In genomic region chr3:69160525-69160924, GRCh38 we compare ENCODE assay signal across 14 cellular contexts. TPM values are rescaled to one million over a fixed set of nuclear protein-coding genes. Genes with fewer than 3 reads are reported as not detected.
DNase-seq lines count a peak whose midpoint lies in the region; ATAC-seq and TF ChIP-seq lines count a peak whose summit lies in the region.
"Had no signal": no experiment of that assay in that cellular context is flagged by ENCODE, and none has a peak within 500 bp of the region (broad histone marks: within the 10 kb centered on the region; RNA-seq: fewer than 3 reads in every experiment).

No MANE protein-coding gene starts in this region.

- intact Hi-C loops in natural killer cell (cut with micrococcal nuclease), result no loop called here

- TF ChIP-seq CTCF in natural killer cell (IDR thresholded peaks at IDR 0.05), result no peak

- no peak overlapping the region for H3K4me3 Mint-ChIP-seq in activated CD8-positive, alpha-beta memory T cell treated with anti-CD3 and anti-CD28 coated beads, Interleukin-2, amount 10 ng/mL, durations not matched to agents 7 days and 5 days
- peak overlapping the region; percentile 63 for H3K4me3 Mint-ChIP-seq in natural killer cell treated with Interleukin-12 subunit alpha and Interleukin-12 subunit beta and Interleukin-15 and Interleukin-18, amount 100 ng/mL, for 72 hours
- no peak overlapping the region for H3K4me3 Mint-ChIP-seq in natural killer cell
- peak overlapping the region; percentile 22 for H3K4me3 Mint-ChIP-seq in activated CD4-positive, alpha-beta memory T cell treated with anti-CD3 and anti-CD28 coated beads, Interleukin-2, amount 10 ng/mL, durations not matched to agents 7 days and 5 days
- H3K4me3 Mint-ChIP-seq: CD4-positive, CD25-positive, alpha-beta regulatory T cell; HFFc6 had no signal

- CTCF ChIA-PET in activated CD8-positive, alpha-beta memory T cell treated with anti-CD3 and anti-CD28 coated beads, Interleukin-2, amount 10 ng/mL, durations not matched to agents 7 days and 5 days (lab: Charles Lee), result interaction anchor here (0.7 to 14.8 kb wide), 16 partner anchors 10 to 250 kb away, joined by 3 to 291 read pairs (median 4); partner anchors contain the start of gene FRMD4B
- CTCF ChIA-PET in activated CD4-positive, alpha-beta memory T cell treated with anti-CD3 and anti-CD28 coated beads, Interleukin-2, amount 10 ng/mL, durations not matched to agents 7 days and 5 days (lab: Charles Lee), result interaction anchor here (0.7 to 12.7 kb wide), 20 partner anchors 11 to 281 kb away, joined by 3 to 271 read pairs (median 6); no protein-coding TSS in a partner anchor

- peaks cover 18% of the 10 kb centered on the region for H3K4me1 Mint-ChIP-seq in activated CD8-positive, alpha-beta memory T cell treated with anti-CD3 and anti-CD28 coated beads, Interleukin-2, amount 10 ng/mL, durations not matched to agents 7 days and 5 days
- peaks cover 8 to 11% of the 10 kb centered on the region in 2 donors for H3K4me1 Mint-ChIP-seq in natural killer cell treated with Interleukin-12 subunit alpha and Interleukin-12 subunit beta and Interleukin-15 and Interleukin-18, amount 100 ng/mL, for 72 hours (ENCODE audit: low read depth in 2 of 2)
- H3K4me1 Mint-ChIP-seq in natural killer cell, result peaks cover 0 to 6% of the 10 kb centered on the region in 2 donors
- H3K4me1 Mint-ChIP-seq in activated CD4-positive, alpha-beta memory T cell treated with anti-CD3 and anti-CD28 coated beads, Interleukin-2, amount 10 ng/mL, durations not matched to agents 7 days and 5 days, result peaks cover 15% of the 10 kb centered on the region

- no peaks in the 10 kb centered on the region for H3K9me3 Mint-ChIP-seq in activated CD8-positive, alpha-beta memory T cell treated with anti-CD3 and anti-CD28 coated beads, Interleukin-2, amount 10 ng/mL, durations not matched to agents 7 days and 5 days (ENCODE audit: low read depth)
- no peaks in the 10 kb centered on the region for H3K9me3 Mint-ChIP-seq in natural killer cell treated with Interleukin-12 subunit alpha and Interleukin-12 subunit beta and Interleukin-15 and Interleukin-18, amount 100 ng/mL, for 72 hours
- H3K9me3 Mint-ChIP-seq in natural killer cell, result no peaks in the 10 kb centered on the region
- H3K9me3 Mint-ChIP-seq in activated CD4-positive, alpha-beta memory T cell treated with anti-CD3 and anti-CD28 coated beads, Interleukin-2, amount 10 ng/mL, durations not matched to agents 7 days and 5 days, result no peaks in the 10 kb centered on the region
- H3K9me3 Mint-ChIP-seq: CD4-positive, CD25-positive, alpha-beta regulatory T cell; HFFc6 had no signal

- no peak for DNase-seq in activated CD8-positive, alpha-beta memory T cell treated with anti-CD3 and anti-CD28 coated beads, Interleukin-2, amount 10 ng/mL, durations not matched to agents 7 days and 5 days
- DNase-seq in activated CD8-positive, alpha-beta memory T cell treated with anti-CD3 and anti-CD28 coated beads, Interleukin-2, amount 50 U/mL, for 4 hours, result no peak
- DNase-seq in natural killer cell treated with Interleukin-12 subunit alpha and Interleukin-12 subunit beta and Interleukin-15 and Interleukin-18, amount 100 ng/mL, for 72 hours (ENCODE audit: low spot score), result no peak
- DNase-seq in natural killer cell (no peak), dermis blood vessel endothelial cell (no peak), ecto neural progenitor cell (ENCODE audit: low spot score) (no peak)
- DNase-seq in activated CD4-positive, alpha-beta memory T cell treated with anti-CD3 and anti-CD28 coated beads, Interleukin-2, amount 10 ng/mL, durations not matched to agents 7 days and 5 days, result no peak
- DNase-seq: ACHN; CD4-positive, CD25-positive, alpha-beta regulatory T cell; DMS53; HCEC 1CT; HFFc6 had no signal

- H3K27me3 Mint-ChIP-seq in activated CD8-positive, alpha-beta memory T cell treated with anti-CD3 and anti-CD28 coated beads, Interleukin-2, amount 10 ng/mL, durations not matched to agents 7 days and 5 days, result peaks cover 8% of the 10 kb centered on the region
- H3K27me3 Mint-ChIP-seq in natural killer cell treated with Interleukin-12 subunit alpha and Interleukin-12 subunit beta and Interleukin-15 and Interleukin-18, amount 100 ng/mL, for 72 hours, result peaks cover 0 to 8% of the 10 kb centered on the region in 2 donors
- no peaks in the 10 kb centered on the region for H3K27me3 Mint-ChIP-seq in natural killer cell (ENCODE audit: low read depth in 2 of 2)
- peaks cover 7% of the 10 kb centered on the region for H3K27me3 Mint-ChIP-seq in activated CD4-positive, alpha-beta memory T cell treated with anti-CD3 and anti-CD28 coated beads, Interleukin-2, amount 10 ng/mL, durations not matched to agents 7 days and 5 days

- POLR2A ChIA-PET in activated CD4-positive, alpha-beta memory T cell treated with anti-CD3 and anti-CD28 coated beads, Interleukin-2, amount 10 ng/mL, durations not matched to agents 7 days and 5 days (lab: Charles Lee), result interaction anchor here (1.0 to 2.3 kb wide), 6 partner anchors 39 to 146 kb away, joined by 3 to 7 read pairs (median 3); no protein-coding TSS in a partner anchor

- no peak overlapping the region for H3K27ac Mint-ChIP-seq in activated CD8-positive, alpha-beta memory T cell treated with anti-CD3 and anti-CD28 coated beads, Interleukin-2, amount 10 ng/mL, durations not matched to agents 7 days and 5 days
- no peak overlapping the region for H3K27ac Mint-ChIP-seq in natural killer cell treated with Interleukin-12 subunit alpha and Interleukin-12 subunit beta and Interleukin-15 and Interleukin-18, amount 100 ng/mL, for 72 hours
- H3K27ac Mint-ChIP-seq in natural killer cell, result no peak overlapping the region
- H3K27ac Mint-ChIP-seq in activated CD4-positive, alpha-beta memory T cell treated with anti-CD3 and anti-CD28 coated beads, Interleukin-2, amount 10 ng/mL, durations not matched to agents 7 days and 5 days, result no peak overlapping the region
- H3K27ac Mint-ChIP-seq: CD4-positive, CD25-positive, alpha-beta regulatory T cell; HFFc6 had no signal

- no peaks in the 10 kb centered on the region for H3K36me3 Mint-ChIP-seq in activated CD8-positive, alpha-beta memory T cell treated with anti-CD3 and anti-CD28 coated beads, Interleukin-2, amount 10 ng/mL, durations not matched to agents 7 days and 5 days
- H3K36me3 Mint-ChIP-seq in natural killer cell treated with Interleukin-12 subunit alpha and Interleukin-12 subunit beta and Interleukin-15 and Interleukin-18, amount 100 ng/mL, for 72 hours, result no peaks in the 10 kb centered on the region
- H3K36me3 Mint-ChIP-seq in natural killer cell, result no peaks in the 10 kb centered on the region
- H3K36me3 Mint-ChIP-seq in activated CD4-positive, alpha-beta memory T cell treated with anti-CD3 and anti-CD28 coated beads, Interleukin-2, amount 10 ng/mL, durations not matched to agents 7 days and 5 days (ENCODE audit: low read depth), result no peaks in the 10 kb centered on the region
- H3K36me3 Mint-ChIP-seq: CD4-positive, CD25-positive, alpha-beta regulatory T cell had no signal

- ATAC-seq in activated CD8-positive, alpha-beta memory T cell treated with anti-CD3 and anti-CD28 coated beads, Interleukin-2, amount 10 ng/mL, durations not matched to agents 7 days and 5 days, result peak; percentile 48
- peak in 1 of 2 donors; percentile 67 for ATAC-seq in natural killer cell treated with Interleukin-12 subunit alpha and Interleukin-12 subunit beta and Interleukin-15 and Interleukin-18, amount 100 ng/mL, for 72 hours
- ATAC-seq in natural killer cell, result no peak

RNA-seq across cellular contexts. Expression of gene LMOD3, which starts 38.1 kb away (rescaled TPM):
- not detected for total RNA-seq in activated CD8-positive, alpha-beta memory T cell treated with anti-CD3 and anti-CD28 coated beads, Interleukin-2, amount 10 ng/mL, durations not matched to agents 7 days and 5 days
- total RNA-seq in natural killer cell treated with Interleukin-12 subunit alpha and Interleukin-12 subunit beta and Interleukin-15 and Interleukin-18, amount 100 ng/mL, for 72 hours, result not detected
- total RNA-seq in natural killer cell, result not detected
- total RNA-seq in activated CD4-positive, alpha-beta memory T cell treated with anti-CD3 and anti-CD28 coated beads, Interleukin-2, amount 10 ng/mL, durations not matched to agents 7 days and 5 days, result not detected
- total RNA-seq in dermis blood vessel endothelial cell, result not detected in 2 replicates
- total RNA-seq: A172; CD4-positive, CD25-positive, alpha-beta regulatory T cell; H4; HFFc6 had no signal

Comparison
In these comparisons a context has a peak if more than half of its experiments do, and no peak if none do; other contexts are left out.
1. H3K4me3 Mint-ChIP-seq: peak in natural killer cell treated with Interleukin-12 subunit alpha and Interleukin-12 subunit beta and Interleukin-15 and Interleukin-18, amount 100 ng/mL, for 72 hours (single experiment) and activated CD4-positive, alpha-beta memory T cell treated with anti-CD3 and anti-CD28 coated beads, Interleukin-2, amount 10 ng/mL, durations not matched to agents 7 days and 5 days (single experiment); none in activated CD8-positive, alpha-beta memory T cell treated with anti-CD3 and anti-CD28 coated beads, Interleukin-2, amount 10 ng/mL, durations not matched to agents 7 days and 5 days (single experiment) and natural killer cell (single experiment).